Comparison of ENCODE assay signal across 8 cellular contexts in genomic region chr7:91880413-91881241, GRCh38. TPM values are rescaled to one million over a fixed set of nuclear protein-coding genes. Genes with fewer than 3 reads are reported as not detected.
DNase-seq lines count a peak whose midpoint lies in the region; ATAC-seq lines count a peak whose summit lies in the region.

Gene MTERF1, minus strand, starts transcription at chr7:91880702. Its CDS starts 619 bp downstream, at chr7:91880083.

- no peaks in the 10 kb centered on the region for H3K27me3 ChIP-seq in endocrine pancreas (ENCODE audit: control insufficient read depth, insufficient read depth, low read length)

- ATAC-seq in GM21360 (IDR thresholded peaks at IDR 0.05; ENCODE audit: unreplicated experiment) = peak; percentile 97

- DNase-seq in COR-L47 (lab: John Stamatoyannopoulos, UW) (peak; percentile 95), HT1080 (ENCODE audit: low read depth) (peak; percentile 92), NOMO-1 (lab: John Stamatoyannopoulos, UW; ENCODE audit: unreplicated experiment in 2 of 2) (peak; percentile 100)
- peak; percentile 88 to 90 for DNase-seq in activated CD8-positive, alpha-beta memory T cell treated with anti-CD3 and anti-CD28 coated beads for 4 hours (ENCODE audit: low read depth in 2 of 2)
- DNase-seq in stimulated activated CD8-positive, alpha-beta memory T cell treated with anti-CD3 and anti-CD28 coated beads, Interleukin-15, amount 100 ng/mL, for 4 hours (ENCODE audit: low read depth in 2 of 2) = peak; percentile 84 to 86

- H3K9me3 ChIP-seq in endocrine pancreas (ENCODE audit: control insufficient read depth, low read length) (no peaks in the 10 kb centered on the region), mesodermal cell (ENCODE audit: control insufficient read depth, low read length) (no peaks in the 10 kb centered on the region)

- peak within 1 kb of the TSS; percentile 74 for H3K9ac ChIP-seq in endocrine pancreas (ENCODE audit: control insufficient read depth, insufficient read depth, low read length)

- WGBS in mesodermal cell (ENCODE audit: insufficient coverage in 2 of 2), 2 experiments = 20 to 22% methylated on average over 39 to 40 of the region's 43 CpGs

- H3K4me3 ChIP-seq in endocrine pancreas (ENCODE audit: control insufficient read depth, insufficient read depth, low read length) = peak within 1 kb of the TSS; percentile 100
- H3K4me3 ChIP-seq in mesodermal cell (ENCODE audit: extremely low read depth, insufficient read depth, low read length, poor library complexity, severe bottlenecking) = peak within 1 kb of the TSS; percentile 87

- H3K4me1 ChIP-seq in endocrine pancreas (ENCODE audit: control insufficient read depth, insufficient read depth, low read length) (peaks cover 8% of the 10 kb centered on the region), mesodermal cell (ENCODE audit: control insufficient read depth, insufficient read depth, low read length, poor library complexity, severe bottlenecking) (no peaks in the 10 kb centered on the region)

- no peak within 1 kb of the TSS for H3K27ac ChIP-seq in mesodermal cell (ENCODE audit: low read depth, low read length, severe bottlenecking)

- H3K36me3 ChIP-seq in endocrine pancreas (ENCODE audit: control insufficient read depth, insufficient read depth, low read length) (no peaks in the 10 kb centered on the region), mesodermal cell (ENCODE audit: control insufficient read depth, insufficient read depth, low read length) (peaks cover 11% of the 10 kb centered on the region)

RNA-seq across cellular contexts. Expression of gene MTERF1, which starts in this region (rescaled TPM):
- total RNA-seq in HT1080 (2014; rRNA removed; shearing (Covaris generic)) = 10.9 and 12.4 TPM in 2 replicates
- 12.5 and 13.2 TPM in 2 replicates for polyA plus RNA-seq in HT1080 (2015; cell fraction: cytosol; rRNA removed)
- 19.1 and 24.4 TPM in 2 replicates for polyA plus RNA-seq in HT1080 (2015; cell fraction: nucleus; rRNA removed)
- polyA plus RNA-seq in mesodermal cell (2013, experiment 1 of 2) = 7.8 TPM
- 8.3 TPM for polyA plus RNA-seq in mesodermal cell (2013, experiment 2 of 2)
